17 cellular contexts compared by ENCODE assay signal in genomic region chr4:156830356-156830755, GRCh38.
DNase-seq lines count a peak whose midpoint lies in the region; ATAC-seq and TF ChIP-seq lines count a peak whose summit lies in the region.
"Had no signal": no experiment of that assay in that cellular context is flagged by ENCODE, and none has a peak within 500 bp of the region (broad histone marks: within the 10 kb centered on the region; RNA-seq: fewer than 3 reads in every experiment).

No MANE protein-coding gene starts in this region.

- no peaks in the 10 kb centered on the region for H3K4me1 Mint-ChIP-seq in activated CD4-positive, alpha-beta memory T cell treated with anti-CD3 and anti-CD28 coated beads, Interleukin-2, amount 10 ng/mL, durations not matched to agents 7 days and 5 days
- H3K4me1 Mint-ChIP-seq: endodermal cell had no signal

- no peak overlapping the region for H3K4me3 ChIP-seq in AG09309 (ENCODE audit: control insufficient read depth, low read depth, low read length)
- H3K4me3 ChIP-seq in HFF-Myc (replicated peaks; ENCODE audit: low read depth, low read length), result no peak overlapping the region
- H3K4me3 ChIP-seq: BLaER1 treated with 17β-estradiol and CSF1 and Interleukin-3, amounts not matched to agents 10 nM and 100 nM; hepatocyte; left lung; SK-N-MC had no signal

- no peaks in the 10 kb centered on the region for H3K27me3 Mint-ChIP-seq in activated CD4-positive, alpha-beta memory T cell treated with anti-CD3 and anti-CD28 coated beads, Interleukin-2, amount 10 ng/mL, durations not matched to agents 7 days and 5 days

- no peak overlapping the region for H3K27ac Mint-ChIP-seq in activated CD4-positive, alpha-beta memory T cell treated with anti-CD3 and anti-CD28 coated beads, Interleukin-2, amount 10 ng/mL, durations not matched to agents 7 days and 5 days
- H3K27ac Mint-ChIP-seq: endodermal cell had no signal

- DNase-seq in AG09309 (ENCODE audit: low read depth) (peak; percentile 57), HFF-Myc (ENCODE audit: extremely low read depth, low read depth) (peak; percentile 15), amniotic epithelial cell (ENCODE audit: low read depth) (peak; percentile 23), iris pigment epithelial cell (ENCODE audit: low read depth) (peak; percentile 58), left cardiac atrium (no peak), NCI-H446 treated with DMSO at 0.1 percent for 48 hours (lab: John Stamatoyannopoulos, UW) (no peak), DMS79 treated with DMSO at 0.1 percent for 48 hours (lab: John Stamatoyannopoulos, UW) (no peak)
- no peak for DNase-seq in activated CD4-positive, alpha-beta memory T cell treated with anti-CD3 and anti-CD28 coated beads, Interleukin-2, amount 10 ng/mL, durations not matched to agents 7 days and 5 days
- DNase-seq: activated naive CD4-positive, alpha-beta T cell treated with Interleukin-2 at 50 U/mL for 16 hours; central memory CD4-positive, alpha-beta T cell; endodermal cell; left lung; NCI-H2171; tibial artery had no signal

- intact Hi-C loops in left cardiac atrium (cut with DNase I), result no loop called here

- ATAC-seq in left cardiac atrium, result no peak
- ATAC-seq: left lung had no signal

- no peaks in the 10 kb centered on the region for H3K36me3 Mint-ChIP-seq in activated CD4-positive, alpha-beta memory T cell treated with anti-CD3 and anti-CD28 coated beads, Interleukin-2, amount 10 ng/mL, durations not matched to agents 7 days and 5 days (ENCODE audit: low read depth)

- CTCF ChIA-PET in activated CD4-positive, alpha-beta memory T cell treated with anti-CD3 and anti-CD28 coated beads, Interleukin-2, amount 10 ng/mL, durations not matched to agents 7 days and 5 days (lab: Charles Lee), result no interaction called here

- POLR2A ChIA-PET in activated CD4-positive, alpha-beta memory T cell treated with anti-CD3 and anti-CD28 coated beads, Interleukin-2, amount 10 ng/mL, durations not matched to agents 7 days and 5 days (lab: Charles Lee), result no interaction called here

- TF ChIP-seq CTCF in AG09309 (IDR thresholded peaks at IDR 0.05; ENCODE audit: control insufficient read depth, insufficient read depth, low read depth, low read length, missing control alignments) (no peak), HFF-Myc (IDR thresholded peaks at IDR 0.05; ENCODE audit: low read depth, low read length, missing control alignments) (no peak)

- H3K4me3 Mint-ChIP-seq in activated CD4-positive, alpha-beta memory T cell treated with anti-CD3 and anti-CD28 coated beads, Interleukin-2, amount 10 ng/mL, durations not matched to agents 7 days and 5 days, result no peak overlapping the region
- H3K4me3 Mint-ChIP-seq: endodermal cell had no signal

- H3K9me3 Mint-ChIP-seq in activated CD4-positive, alpha-beta memory T cell treated with anti-CD3 and anti-CD28 coated beads, Interleukin-2, amount 10 ng/mL, durations not matched to agents 7 days and 5 days, result peaks cover 4% of the 10 kb centered on the region
- H3K9me3 Mint-ChIP-seq: endodermal cell had no signal

Comparison
In these comparisons a context has a peak if more than half of its experiments do, and no peak if none do; other contexts are left out.
1. DNase-seq: peak in AG09309 (single experiment), HFF-Myc (single experiment), amniotic epithelial cell (single experiment) and iris pigment epithelial cell (single experiment); none in left cardiac atrium (single experiment), NCI-H446 treated with DMSO at 0.1 percent for 48 hours (single experiment), activated CD4-positive, alpha-beta memory T cell treated with anti-CD3 and anti-CD28 coated beads, Interleukin-2, amount 10 ng/mL, durations not matched to agents 7 days and 5 days (single experiment) and DMS79 treated with DMSO at 0.1 percent for 48 hours (single experiment).